In the genomic region with DNA sequence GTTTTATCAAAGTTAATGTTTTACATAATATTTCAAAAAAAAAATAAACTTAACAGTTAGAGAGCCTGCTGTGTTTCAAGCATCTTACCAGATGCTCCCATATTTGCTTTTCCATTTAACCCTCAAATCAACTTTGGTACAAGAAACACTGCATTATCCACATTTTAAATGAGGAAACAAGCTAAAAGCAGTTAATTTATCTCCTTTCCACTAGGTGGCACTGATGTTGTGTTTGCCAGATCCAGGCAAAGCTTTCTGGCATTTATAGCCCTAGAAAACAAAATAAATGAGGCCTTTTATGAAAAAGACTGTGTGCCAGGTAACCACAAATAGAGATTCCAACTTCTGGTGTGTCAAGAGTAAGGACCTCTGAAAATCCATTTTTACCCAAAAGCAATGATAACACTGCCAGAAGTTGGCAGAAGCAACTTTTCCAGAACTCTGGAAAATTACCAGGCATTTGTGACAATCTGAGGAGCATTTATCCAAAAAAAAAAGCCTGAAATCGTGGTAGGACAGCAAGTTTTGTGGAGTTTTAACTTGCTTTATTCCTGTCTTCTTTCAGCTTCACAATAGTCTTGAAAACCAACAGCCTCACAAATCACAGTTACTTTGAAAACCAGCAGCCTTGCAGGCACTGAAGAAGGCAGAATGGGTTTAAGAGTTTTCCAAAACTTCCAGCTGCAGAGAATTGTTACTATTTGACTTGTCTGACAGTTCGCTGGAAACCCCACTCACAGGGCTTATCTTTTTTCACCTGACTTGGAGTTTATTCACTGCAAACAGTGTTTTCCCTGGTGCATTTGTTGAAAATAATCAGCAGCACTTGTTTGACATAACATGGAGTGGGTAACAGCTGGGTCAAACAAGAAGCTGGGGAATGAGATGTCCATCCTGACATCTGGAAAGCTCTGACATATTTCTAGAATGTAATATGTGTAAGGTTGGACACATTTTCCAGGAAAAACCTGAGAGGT, we compare ENCODE assay signal across 1 cellular context.
TF ChIP-seq lines count a peak whose summit lies in the region.

No MANE protein-coding gene starts in this region.

TF ChIP-seq in K562, 482 proteins besides CTCF, POLR2A, EP300 and RAD21:
- TF ChIP-seq, protein P1, sequence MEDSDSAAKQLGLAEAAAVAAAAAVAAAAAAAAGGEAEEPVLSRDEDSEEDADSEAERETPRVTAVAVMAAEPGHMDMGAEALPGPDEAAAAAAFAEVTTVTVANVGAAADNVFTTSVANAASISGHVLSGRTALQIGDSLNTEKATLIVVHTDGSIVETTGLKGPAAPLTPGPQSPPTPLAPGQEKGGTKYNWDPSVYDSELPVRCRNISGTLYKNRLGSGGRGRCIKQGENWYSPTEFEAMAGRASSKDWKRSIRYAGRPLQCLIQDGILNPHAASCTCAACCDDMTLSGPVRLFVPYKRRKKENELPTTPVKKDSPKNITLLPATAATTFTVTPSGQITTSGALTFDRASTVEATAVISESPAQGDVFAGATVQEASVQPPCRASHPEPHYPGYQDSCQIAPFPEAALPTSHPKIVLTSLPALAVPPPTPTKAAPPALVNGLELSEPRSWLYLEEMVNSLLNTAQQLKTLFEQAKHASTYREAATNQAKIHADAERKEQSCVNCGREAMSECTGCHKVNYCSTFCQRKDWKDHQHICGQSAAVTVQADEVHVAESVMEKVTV (CRISPR knock-in tag; IDR thresholded peaks at IDR 0.05): 0 out of 2 replicates have a peak, but pooled peaks have one; percentile 44
- TF ChIP-seq TBP (optimal IDR thresholded peaks at IDR 0.05; ENCODE audit: low read depth, low read length) (no peak), ZNF12 (CRISPR knock-in tag; IDR thresholded peaks at IDR 0.05) (no peak), FOXP1 (CRISPR knock-in tag; IDR thresholded peaks at IDR 0.05) (no peak), ZNF696 (CRISPR knock-in tag; conservative IDR thresholded peaks at IDR 0.05) (no peak), ELF1 (tag; IDR thresholded peaks at IDR 0.05) (no peak), YBX1 (IDR thresholded peaks at IDR 0.05) (no peak), DPF2 (IDR thresholded peaks at IDR 0.05) (no peak)
